ENCODE assay signal across 19 cellular contexts in the genomic region with DNA sequence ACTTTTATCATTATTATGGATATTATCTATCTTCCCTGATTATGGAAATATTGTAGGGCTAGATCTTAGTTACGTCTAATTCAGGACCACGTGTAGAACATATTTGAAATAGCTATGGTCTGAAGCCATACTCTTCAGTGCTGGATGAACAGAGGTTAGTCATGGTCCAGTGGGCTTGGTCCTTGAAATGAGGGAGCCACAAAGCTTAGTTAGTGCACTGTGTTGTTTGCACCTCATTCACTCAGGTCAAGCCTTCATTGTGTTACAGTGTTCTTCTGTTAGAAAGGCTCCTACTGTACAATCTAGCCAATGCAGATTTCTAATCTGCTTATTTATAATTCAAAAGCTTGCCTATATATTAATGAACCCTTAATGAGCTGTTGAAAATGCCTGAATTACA.
DNase-seq lines count a peak whose midpoint lies in the region; TF ChIP-seq lines count a peak whose summit lies in the region.
"Had no signal": no experiment of that assay in that cellular context is flagged by ENCODE, and none has a peak within 500 bp of the region (broad histone marks: within the 10 kb centered on the region; RNA-seq: fewer than 3 reads in every experiment).

No MANE protein-coding gene starts in this region.

- in situ Hi-C loops in GM23248 (cut with MboI): no loop called here

- no peak overlapping the region for H3K4me3 Mint-ChIP-seq in glutamatergic neuron (ENCODE audit: unreplicated experiment)
- H3K4me3 Mint-ChIP-seq: immature natural killer cell; naive thymus-derived CD8-positive, alpha-beta T cell had no signal

- peaks cover 1% of the 10 kb centered on the region for H3K4me1 ChIP-seq in GM23248 (ENCODE audit: insufficient read depth)
- H3K4me1 ChIP-seq: Caco-2 had no signal

- H3K27ac Mint-ChIP-seq in glutamatergic neuron (ENCODE audit: unreplicated experiment): no peak overlapping the region
- H3K27ac Mint-ChIP-seq: immature natural killer cell; naive thymus-derived CD8-positive, alpha-beta T cell had no signal

- H4K20me1 ChIP-seq in GM23248 (ENCODE audit: insufficient read depth): no peaks in the 10 kb centered on the region

- no peak overlapping the region for H3K9ac ChIP-seq in GM23248

- no peaks in the 10 kb centered on the region for H3K27me3 ChIP-seq in GM23248 (replicated peaks; ENCODE audit: insufficient read depth)
- H3K27me3 ChIP-seq: vagina had no signal

- H3K9me3 ChIP-seq in GM23248 (ENCODE audit: low read depth): no peaks in the 10 kb centered on the region
- H3K9me3 ChIP-seq: Caco-2, vagina had no signal

- H3K4me3 ChIP-seq in GM23248: no peak overlapping the region
- H3K4me3 ChIP-seq: smooth muscle cell, vagina had no signal

- H3K4me1 Mint-ChIP-seq in glutamatergic neuron (ENCODE audit: low read depth, unreplicated experiment): peaks cover 50% of the 10 kb centered on the region

- no peak overlapping the region for H2AFZ ChIP-seq in GM23248

- no peaks in the 10 kb centered on the region for H3K36me3 ChIP-seq in GM23248 (ENCODE audit: low read depth)
- H3K36me3 ChIP-seq: vagina had no signal

- WGBS in GM23248 (ENCODE audit: low coverage in 1 of 2, low lambda C conversion rate in 2 of 2, missing lambda C conversion rate in 2 of 2), 2 experiments: 68 to 72% methylated on average over 2 of the region's 2 CpGs

- TF ChIP-seq CTCF in glutamatergic neuron (IDR thresholded peaks at IDR 0.05; ENCODE audit: partially characterized antibody, unreplicated experiment): no peak

- H3F3A ChIP-seq in GM23248 (ENCODE audit: insufficient read depth): peaks cover under 1% of the 10 kb centered on the region; the same call in 1 of the 2 replicates

- H3K4me2 ChIP-seq in GM23248 (ENCODE audit: unreplicated experiment): no peak overlapping the region
- H3K4me2 ChIP-seq: smooth muscle cell had no signal

- no peak overlapping the region for H3K27ac ChIP-seq in GM23248
- H3K27ac ChIP-seq in substantia nigra (ENCODE audit: low read depth, low read length, poor library complexity, severe bottlenecking): no peak overlapping the region
- H3K27ac ChIP-seq: vagina had no signal

- H3K9me3 Mint-ChIP-seq in glutamatergic neuron (ENCODE audit: unreplicated experiment): peaks cover 2% of the 10 kb centered on the region
- H3K9me3 Mint-ChIP-seq: naive thymus-derived CD8-positive, alpha-beta T cell had no signal

- DNase-seq in COLO668 (lab: John Stamatoyannopoulos, UW; ENCODE audit: unreplicated experiment) (peak; percentile 19), GM23248 (peak; percentile 24), NCI-H524 treated with DMSO at 0.1 percent for 48 hours (lab: John Stamatoyannopoulos, UW) (peak; percentile 98), iris pigment epithelial cell (ENCODE audit: low read depth) (peak; percentile 57), substantia nigra (lab: John Stamatoyannopoulos, UW) (no peak), NAMALWA (ENCODE audit: low spot score) (no peak), glutamatergic neuron (no peak)
- DNase-seq: activated effector memory CD4-positive, alpha-beta T cell treated with Interleukin-2 at 50 U/mL for 16 hours; Caco-2; central memory CD4-positive, alpha-beta T cell; head of caudate nucleus; immature natural killer cell; mesendoderm; naive thymus-derived CD8-positive, alpha-beta T cell; NCI-H187; posterior cingulate gyrus; stimulated activated CD4-positive, alpha-beta T cell treated with anti-CD3 and anti-CD28 coated beads, Interleukin-4, amount 100 ng/mL, for 24 hours had no signal

- no peaks in the 10 kb centered on the region for H3K36me3 Mint-ChIP-seq in glutamatergic neuron (ENCODE audit: unreplicated experiment)
- H3K36me3 Mint-ChIP-seq: immature natural killer cell had no signal

- H3K27me3 Mint-ChIP-seq in glutamatergic neuron (ENCODE audit: unreplicated experiment): no peaks in the 10 kb centered on the region
- H3K27me3 Mint-ChIP-seq: naive thymus-derived CD8-positive, alpha-beta T cell had no signal

- no peaks in the 10 kb centered on the region for H3K9me2 ChIP-seq in GM23248 (ENCODE audit: insufficient read depth)

- H3K79me2 ChIP-seq in GM23248 (ENCODE audit: insufficient read depth): peaks cover 76% of the 10 kb centered on the region

Comparison
In these comparisons a context has a peak if more than half of its experiments do, and no peak if none do; other contexts are left out.
1. DNase-seq: peak in COLO668 (single experiment), GM23248 (single experiment), NCI-H524 treated with DMSO at 0.1 percent for 48 hours (single experiment) and iris pigment epithelial cell (single experiment); none in substantia nigra (0 of 49), NAMALWA (single experiment) and glutamatergic neuron (single experiment).